In genomic region chr3:194860725-194861124, GRCh38 we compare ENCODE assay signal across 12 cellular contexts.
DNase-seq lines count a peak whose midpoint lies in the region; ATAC-seq and TF ChIP-seq lines count a peak whose summit lies in the region.
"Had no signal": no experiment of that assay in that cellular context is flagged by ENCODE, and none has a peak within 500 bp of the region (broad histone marks: within the 10 kb centered on the region; RNA-seq: fewer than 3 reads in every experiment).

No MANE protein-coding gene starts in this region.

- WGBS in prostate gland, result 40% methylated on average over 9 of the region's 9 CpGs

- H3K27ac ChIP-seq in 22Rv1 (peak overlapping the region; percentile 59), C4-2B (peak overlapping the region; percentile 7), PC-3 (ENCODE audit: low read length) (no peak overlapping the region), prostate gland (peak overlapping the region; percentile 9 to 47)

- peak; percentile 87 for ATAC-seq in PC-3
- no peak for ATAC-seq in HG02763 (IDR thresholded peaks at IDR 0.05; ENCODE audit: unreplicated experiment)
- no peak for ATAC-seq in HG02884 (IDR thresholded peaks at IDR 0.05; ENCODE audit: unreplicated experiment)
- no peak for ATAC-seq in Right ventricle myocardium superior (ENCODE audit: poor library complexity)
- ATAC-seq: HepG2 had no signal

- H3F3A ChIP-seq in PC-3 (ENCODE audit: low read length, unreplicated experiment), result no peaks in the 10 kb centered on the region

- H3K27me3 ChIP-seq in PC-3 (ENCODE audit: low read length), result no peaks in the 10 kb centered on the region
- H3K27me3 ChIP-seq in prostate gland (replicated peaks; ENCODE audit: insufficient read depth), result no peaks in the 10 kb centered on the region

- H3K4me3 ChIP-seq in PC-3 (ENCODE audit: low read length), result no peak overlapping the region
- no peak overlapping the region for H3K4me3 ChIP-seq in prostate gland
- H3K4me3 ChIP-seq: HAP-1 had no signal

- DNase-seq in PC-3 (peak; percentile 26), prostate gland (ENCODE audit: low spot score) (no peak), Right ventricle myocardium superior (no peak)
- DNase-seq: Caco-2; CD8-positive, alpha-beta memory T cell; DND-41 had no signal

- H3K79me2 ChIP-seq in PC-3 (ENCODE audit: low read length), result no peaks in the 10 kb centered on the region

- no peaks in the 10 kb centered on the region for H4K20me1 ChIP-seq in PC-3 (ENCODE audit: low read length)

- no peaks in the 10 kb centered on the region for H3K9me2 ChIP-seq in PC-3 (replicated peaks; ENCODE audit: low read length)

- intact Hi-C loops in PC-3 (cut with micrococcal nuclease) (no loop called here), prostate gland (cut with DNase I) (loop anchor here (10.0 kb wide), 1 partner anchor 96 kb away; no protein-coding TSS in a partner anchor), Right ventricle myocardium superior (cut with DNase I) (no loop called here)

- H3K36me3 ChIP-seq in PC-3 (ENCODE audit: low read depth, low read length) (no peaks in the 10 kb centered on the region), prostate gland (no peaks in the 10 kb centered on the region)
- H3K36me3 ChIP-seq: HAP-1 had no signal

- H3K4me1 ChIP-seq in PC-3 (ENCODE audit: insufficient read depth, low read length) (peaks cover 5% of the 10 kb centered on the region; the same call in 1 of the 2 replicates), prostate gland (replicated peaks) (peaks cover 12% of the 10 kb centered on the region)
- H3K4me1 ChIP-seq: Caco-2, HAP-1 had no signal

- no TSS peak for BruUV-seq in PC-3 (replicated peaks; lab: Mats Ljungman, UMichigan)

- H3K9ac ChIP-seq in PC-3 (ENCODE audit: low read length), result no peak overlapping the region

- TF ChIP-seq POLR2A in prostate gland (IDR thresholded peaks at IDR 0.05), result no peak

- H3K9me3 ChIP-seq in PC-3 (ENCODE audit: low read length) (no peaks in the 10 kb centered on the region), prostate gland (no peaks in the 10 kb centered on the region)
- H3K9me3 ChIP-seq: Caco-2, HAP-1 had no signal

- no peak overlapping the region for H3K4me2 ChIP-seq in PC-3 (ENCODE audit: low read length)

- no peak for TF ChIP-seq CTCF in 22Rv1 (IDR thresholded peaks at IDR 0.05)
- TF ChIP-seq CTCF in C4-2B (conservative IDR thresholded peaks at IDR 0.05), result no peak
- TF ChIP-seq CTCF in PC-3 (conservative IDR thresholded peaks at IDR 0.05; ENCODE audit: low read depth, low read length), result no peak
- TF ChIP-seq CTCF in prostate gland (IDR thresholded peaks at IDR 0.05), result no peak

- no peak overlapping the region for H2AFZ ChIP-seq in PC-3 (ENCODE audit: low read length)

- CTCF ChIA-PET in PC-3 (lab: Charles Lee), result no interaction called here

- POLR2A ChIA-PET in PC-3 (lab: Charles Lee; ENCODE audit: unreplicated experiment), result no interaction called here
